27 cellular contexts compared by ENCODE assay signal in genomic region chr11:116110356-116110755, GRCh38.
"Had no signal": no experiment of that assay in that cellular context is flagged by ENCODE, and none has a peak within 500 bp of the region (broad histone marks: within the 10 kb centered on the region; RNA-seq: fewer than 3 reads in every experiment).

No MANE protein-coding gene starts in this region.

- DNase-seq: colonic mucosa; cortex of kidney; dermis blood vessel endothelial cell; dorsolateral prefrontal cortex; effector CD4-positive, alpha-beta T cell; effector CD8-positive, alpha-beta T cell; effector memory CD4-positive, alpha-beta T cell; effector memory CD8-positive, alpha-beta T cell; erythroblast; esophagus squamous epithelium; foreskin fibroblast; foreskin keratinocyte; foreskin melanocyte; gastrocnemius medialis; glutamatergic neuron; head of caudate nucleus; heart left ventricle; heart right ventricle had no signal

- H3K4me3 ChIP-seq: colonic mucosa, coronary artery, dorsolateral prefrontal cortex, esophagus muscularis mucosa, esophagus squamous epithelium, gastrocnemius medialis, gastroesophageal sphincter, heart left ventricle, heart right ventricle had no signal

- FAIRE-seq: colon, endometrium, endothelial cell of umbilical vein, frontal cortex had no signal

- H3K36me3 ChIP-seq: colonic mucosa, esophagus muscularis mucosa, esophagus squamous epithelium, gastrocnemius medialis, gastroesophageal sphincter, heart left ventricle, heart right ventricle had no signal

- H3K27me3 ChIP-seq: colonic mucosa, gastrocnemius medialis, gastroesophageal sphincter, heart left ventricle had no signal

- ATAC-seq: effector memory CD8-positive, alpha-beta T cell; esophagus mucosa; foreskin keratinocyte; gastroesophageal sphincter had no signal

- H3K4me1 ChIP-seq: colonic mucosa, esophagus muscularis mucosa, foreskin keratinocyte, gastroesophageal sphincter had no signal

- H3K9me3 ChIP-seq: colonic mucosa, gastrocnemius medialis had no signal

- H3K27ac ChIP-seq: colonic mucosa, coronary artery, epithelial cell of prostate, esophagus muscularis mucosa, esophagus squamous epithelium, foreskin keratinocyte, gastrocnemius medialis, gastroesophageal sphincter, heart left ventricle, heart right ventricle had no signal
